1 cellular context compared by ENCODE assay signal in the genomic region with DNA sequence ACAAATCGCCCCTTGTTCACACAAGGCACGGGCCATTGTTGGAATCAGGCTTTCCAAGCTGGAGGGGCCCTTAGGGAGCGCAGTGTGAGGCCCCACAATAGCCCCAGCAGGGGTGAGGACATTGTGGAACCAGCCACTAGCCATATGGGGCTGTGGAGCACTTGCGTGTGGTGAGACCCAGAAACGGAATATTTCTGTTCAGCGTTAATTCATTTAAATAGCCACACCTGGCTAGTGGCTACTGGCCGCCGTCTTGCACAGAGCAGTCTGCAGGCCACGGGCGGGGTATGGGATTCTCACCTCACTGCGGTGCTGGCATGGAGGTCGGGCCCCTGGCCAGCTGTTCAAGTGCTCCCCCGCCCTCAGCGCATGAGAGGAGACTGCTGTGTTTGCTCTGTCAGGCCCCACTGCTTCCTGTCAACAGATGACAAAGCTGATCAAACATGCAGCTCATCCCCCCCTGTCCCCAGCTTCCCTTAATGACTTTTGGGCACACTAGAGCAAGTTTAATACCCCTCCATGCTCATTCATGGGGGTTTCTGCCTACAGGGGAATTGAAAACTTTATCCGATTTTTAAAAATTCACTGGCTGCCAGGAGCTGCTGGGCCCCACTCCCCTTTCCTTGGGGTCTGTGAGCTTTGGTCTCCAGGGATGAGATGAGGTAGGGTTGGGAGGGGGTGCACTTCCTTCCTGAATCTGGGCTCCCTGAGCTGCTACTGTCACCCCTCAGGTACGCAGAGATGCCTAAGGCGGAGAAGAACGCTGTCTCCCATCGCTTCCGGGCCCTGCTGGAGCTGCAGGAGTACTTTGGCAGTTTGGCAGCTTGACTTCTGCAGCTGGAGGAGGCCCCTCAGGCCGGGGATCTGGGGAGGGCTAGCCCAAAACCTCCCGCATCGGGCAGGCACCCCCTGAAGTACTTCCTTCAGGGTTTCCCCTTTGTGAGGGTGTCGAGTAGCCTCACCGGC.
TF ChIP-seq lines count a peak whose summit lies in the region.

No MANE protein-coding gene starts in this region.

TF ChIP-seq in HepG2, 621 proteins besides CTCF, POLR2A, EP300 and RAD21 (continues in another document):
- TF ChIP-seq, protein P1, sequence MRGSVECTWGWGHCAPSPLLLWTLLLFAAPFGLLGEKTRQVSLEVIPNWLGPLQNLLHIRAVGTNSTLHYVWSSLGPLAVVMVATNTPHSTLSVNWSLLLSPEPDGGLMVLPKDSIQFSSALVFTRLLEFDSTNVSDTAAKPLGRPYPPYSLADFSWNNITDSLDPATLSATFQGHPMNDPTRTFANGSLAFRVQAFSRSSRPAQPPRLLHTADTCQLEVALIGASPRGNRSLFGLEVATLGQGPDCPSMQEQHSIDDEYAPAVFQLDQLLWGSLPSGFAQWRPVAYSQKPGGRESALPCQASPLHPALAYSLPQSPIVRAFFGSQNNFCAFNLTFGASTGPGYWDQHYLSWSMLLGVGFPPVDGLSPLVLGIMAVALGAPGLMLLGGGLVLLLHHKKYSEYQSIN (CRISPR knock-in tag; IDR thresholded peaks at IDR 0.05; ENCODE audit: borderline replicate concordance) = no peak
- TF ChIP-seq CBX1 (IDR thresholded peaks at IDR 0.05; ENCODE audit: low read depth) (no peak), ZNF232 (CRISPR knock-in tag; IDR thresholded peaks at IDR 0.05; ENCODE audit: borderline replicate concordance) (peak; percentile 98), HOXA5 (CRISPR knock-in tag; IDR thresholded peaks at IDR 0.05) (peak; percentile 91), CHD4 (IDR thresholded peaks at IDR 0.05; ENCODE audit: borderline replicate concordance, low read length) (no peak), BRCA1 (CRISPR knock-in tag; IDR thresholded peaks at IDR 0.05) (no peak; the same call in none of the 2 replicates), ZNF101 (CRISPR knock-in tag; IDR thresholded peaks at IDR 0.05; ENCODE audit: borderline replicate concordance, low read depth) (no peak; the same call in 1 of the 2 replicates), SALL1 (CRISPR knock-in tag; IDR thresholded peaks at IDR 0.05) (peak; percentile 99), AGO1 (IDR thresholded peaks at IDR 0.05; ENCODE audit: low read depth, low read length, poor library complexity, severe bottlenecking) (no peak), ZNF460 (CRISPR knock-in tag; IDR thresholded peaks at IDR 0.05; ENCODE audit: borderline replicate concordance) (peak; percentile 20; the same call in 1 of the 2 replicates), ZNF367 (CRISPR knock-in tag; IDR thresholded peaks at IDR 0.05; ENCODE audit: borderline replicate concordance) (peak; percentile 87; the same call in 1 of the 2 replicates), DMAP1 (CRISPR knock-in tag; IDR thresholded peaks at IDR 0.05) (peak; percentile 91), DPF2 (CRISPR knock-in tag; IDR thresholded peaks at IDR 0.05; ENCODE audit: borderline replicate concordance, low read depth) (peak; percentile 100), SRSF9 (IDR thresholded peaks at IDR 0.05; ENCODE audit: borderline replicate concordance, insufficient read depth, low read depth, low read length, poor library complexity, severe bottlenecking) (no peak), XRCC5 (optimal IDR thresholded peaks at IDR 0.05; ENCODE audit: low read length) (peak; percentile 98), ZNF782 (CRISPR knock-in tag; IDR thresholded peaks at IDR 0.05; ENCODE audit: borderline replicate concordance) (peak; percentile 38; the same call in 1 of the 2 replicates), JUNB (CRISPR knock-in tag; IDR thresholded peaks at IDR 0.05; ENCODE audit: borderline replicate concordance) (peak; percentile 97; the same call in 1 of the 2 replicates), SNAPC2 (CRISPR knock-in tag; IDR thresholded peaks at IDR 0.05) (0 out of 2 replicates have a peak, but pooled peaks have one; percentile 23), ZNF768 (CRISPR knock-in tag; IDR thresholded peaks at IDR 0.05) (peak; percentile 68; the same call in 1 of the 2 replicates), POLR2G (IDR thresholded peaks at IDR 0.05; ENCODE audit: low read depth, low read length) (peak; percentile 58), ARID2 (CRISPR knock-in tag; IDR thresholded peaks at IDR 0.05; ENCODE audit: borderline replicate concordance) (no peak), STAG1 (CRISPR knock-in tag; IDR thresholded peaks at IDR 0.05) (peak; percentile 37), HNRNPH1 (optimal IDR thresholded peaks at IDR 0.05; ENCODE audit: low read depth, low read length) (peak; percentile 69), HDAC1 (CRISPR knock-in tag; IDR thresholded peaks at IDR 0.05) (peak; percentile 98), ZNF333 (CRISPR knock-in tag; IDR thresholded peaks at IDR 0.05; ENCODE audit: borderline replicate concordance) (no peak), ZNF382 (CRISPR knock-in tag; IDR thresholded peaks at IDR 0.05; ENCODE audit: borderline replicate concordance) (no peak), ATF7 (IDR thresholded peaks at IDR 0.05) (peak; percentile 62), ATF7 (CRISPR knock-in tag; IDR thresholded peaks at IDR 0.05) (peak; percentile 98), CREM (IDR thresholded peaks at IDR 0.05) (peak; percentile 89), CREM (CRISPR knock-in tag; IDR thresholded peaks at IDR 0.05) (no peak), SP140L (CRISPR knock-in tag; IDR thresholded peaks at IDR 0.05; ENCODE audit: borderline replicate concordance) (no peak; the same call in 1 of the 2 replicates), NRL (CRISPR knock-in tag; IDR thresholded peaks at IDR 0.05; ENCODE audit: borderline replicate concordance) (0 out of 2 replicates have a peak, but pooled peaks have one; percentile 48), HMG20A (CRISPR knock-in tag; IDR thresholded peaks at IDR 0.05; ENCODE audit: borderline replicate concordance) (peak; percentile 85; the same call in 1 of the 2 replicates), ZNF879 (CRISPR knock-in tag; IDR thresholded peaks at IDR 0.05) (no peak; the same call in 1 of the 2 replicates), PCBP2 (optimal IDR thresholded peaks at IDR 0.05; ENCODE audit: low read depth, low read length, poor library complexity, severe bottlenecking) (peak; percentile 32), DNMT3B (CRISPR knock-in tag; conservative IDR thresholded peaks at IDR 0.05) (peak; percentile 72), HOXD1 (CRISPR knock-in tag; IDR thresholded peaks at IDR 0.05) (peak; percentile 98), ZKSCAN5 (CRISPR knock-in tag; IDR thresholded peaks at IDR 0.05) (peak; percentile 90), ZNF430 (CRISPR knock-in tag; IDR thresholded peaks at IDR 0.05) (peak; percentile 99), ZMYM3 (CRISPR knock-in tag; IDR thresholded peaks at IDR 0.05) (peak; percentile 94)
- TF ChIP-seq, protein P2, sequence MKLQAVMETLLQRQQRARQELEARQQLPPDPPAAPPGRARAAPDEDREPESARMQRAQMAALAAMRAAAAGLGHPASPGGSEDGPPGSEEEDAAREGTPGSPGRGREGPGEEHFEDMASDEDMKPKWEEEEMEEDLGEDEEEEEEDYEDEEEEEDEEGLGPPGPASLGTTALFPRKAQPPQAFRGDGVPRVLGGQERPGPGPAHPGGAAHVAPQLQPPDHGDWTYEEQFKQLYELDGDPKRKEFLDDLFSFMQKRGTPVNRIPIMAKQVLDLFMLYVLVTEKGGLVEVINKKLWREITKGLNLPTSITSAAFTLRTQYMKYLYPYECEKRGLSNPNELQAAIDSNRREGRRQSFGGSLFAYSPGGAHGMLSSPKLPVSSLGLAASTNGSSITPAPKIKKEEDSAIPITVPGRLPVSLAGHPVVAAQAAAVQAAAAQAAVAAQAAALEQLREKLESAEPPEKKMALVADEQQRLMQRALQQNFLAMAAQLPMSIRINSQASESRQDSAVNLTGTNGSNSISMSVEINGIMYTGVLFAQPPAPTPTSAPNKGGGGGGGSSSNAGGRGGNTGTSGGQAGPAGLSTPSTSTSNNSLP (IDR thresholded peaks at IDR 0.05; ENCODE audit: low read depth, low read length) = peak; percentile 91
- TF ChIP-seq, protein P3, sequence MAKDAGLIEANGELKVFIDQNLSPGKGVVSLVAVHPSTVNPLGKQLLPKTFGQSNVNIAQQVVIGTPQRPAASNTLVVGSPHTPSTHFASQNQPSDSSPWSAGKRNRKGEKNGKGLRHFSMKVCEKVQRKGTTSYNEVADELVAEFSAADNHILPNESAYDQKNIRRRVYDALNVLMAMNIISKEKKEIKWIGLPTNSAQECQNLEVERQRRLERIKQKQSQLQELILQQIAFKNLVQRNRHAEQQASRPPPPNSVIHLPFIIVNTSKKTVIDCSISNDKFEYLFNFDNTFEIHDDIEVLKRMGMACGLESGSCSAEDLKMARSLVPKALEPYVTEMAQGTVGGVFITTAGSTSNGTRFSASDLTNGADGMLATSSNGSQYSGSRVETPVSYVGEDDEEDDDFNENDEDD (CRISPR knock-in tag; IDR thresholded peaks at IDR 0.05; ENCODE audit: borderline replicate concordance) = peak; percentile 84; the same call in 1 of the 2 replicates
- TF ChIP-seq, protein P4, sequence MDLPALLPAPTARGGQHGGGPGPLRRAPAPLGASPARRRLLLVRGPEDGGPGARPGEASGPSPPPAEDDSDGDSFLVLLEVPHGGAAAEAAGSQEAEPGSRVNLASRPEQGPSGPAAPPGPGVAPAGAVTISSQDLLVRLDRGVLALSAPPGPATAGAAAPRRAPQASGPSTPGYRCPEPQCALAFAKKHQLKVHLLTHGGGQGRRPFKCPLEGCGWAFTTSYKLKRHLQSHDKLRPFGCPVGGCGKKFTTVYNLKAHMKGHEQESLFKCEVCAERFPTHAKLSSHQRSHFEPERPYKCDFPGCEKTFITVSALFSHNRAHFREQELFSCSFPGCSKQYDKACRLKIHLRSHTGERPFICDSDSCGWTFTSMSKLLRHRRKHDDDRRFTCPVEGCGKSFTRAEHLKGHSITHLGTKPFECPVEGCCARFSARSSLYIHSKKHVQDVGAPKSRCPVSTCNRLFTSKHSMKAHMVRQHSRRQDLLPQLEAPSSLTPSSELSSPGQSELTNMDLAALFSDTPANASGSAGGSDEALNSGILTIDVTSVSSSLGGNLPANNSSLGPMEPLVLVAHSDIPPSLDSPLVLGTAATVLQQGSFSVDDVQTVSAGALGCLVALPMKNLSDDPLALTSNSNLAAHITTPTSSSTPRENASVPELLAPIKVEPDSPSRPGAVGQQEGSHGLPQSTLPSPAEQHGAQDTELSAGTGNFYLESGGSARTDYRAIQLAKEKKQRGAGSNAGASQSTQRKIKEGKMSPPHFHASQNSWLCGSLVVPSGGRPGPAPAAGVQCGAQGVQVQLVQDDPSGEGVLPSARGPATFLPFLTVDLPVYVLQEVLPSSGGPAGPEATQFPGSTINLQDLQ (CRISPR knock-in tag; IDR thresholded peaks at IDR 0.05) = no peak
- TF ChIP-seq, protein P5, sequence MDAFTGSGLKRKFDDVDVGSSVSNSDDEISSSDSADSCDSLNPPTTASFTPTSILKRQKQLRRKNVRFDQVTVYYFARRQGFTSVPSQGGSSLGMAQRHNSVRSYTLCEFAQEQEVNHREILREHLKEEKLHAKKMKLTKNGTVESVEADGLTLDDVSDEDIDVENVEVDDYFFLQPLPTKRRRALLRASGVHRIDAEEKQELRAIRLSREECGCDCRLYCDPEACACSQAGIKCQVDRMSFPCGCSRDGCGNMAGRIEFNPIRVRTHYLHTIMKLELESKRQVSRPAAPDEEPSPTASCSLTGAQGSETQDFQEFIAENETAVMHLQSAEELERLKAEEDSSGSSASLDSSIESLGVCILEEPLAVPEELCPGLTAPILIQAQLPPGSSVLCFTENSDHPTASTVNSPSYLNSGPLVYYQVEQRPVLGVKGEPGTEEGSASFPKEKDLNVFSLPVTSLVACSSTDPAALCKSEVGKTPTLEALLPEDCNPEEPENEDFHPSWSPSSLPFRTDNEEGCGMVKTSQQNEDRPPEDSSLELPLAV (CRISPR knock-in tag; conservative IDR thresholded peaks at IDR 0.05; ENCODE audit: low read depth) = no peak
- TF ChIP-seq, protein P6, sequence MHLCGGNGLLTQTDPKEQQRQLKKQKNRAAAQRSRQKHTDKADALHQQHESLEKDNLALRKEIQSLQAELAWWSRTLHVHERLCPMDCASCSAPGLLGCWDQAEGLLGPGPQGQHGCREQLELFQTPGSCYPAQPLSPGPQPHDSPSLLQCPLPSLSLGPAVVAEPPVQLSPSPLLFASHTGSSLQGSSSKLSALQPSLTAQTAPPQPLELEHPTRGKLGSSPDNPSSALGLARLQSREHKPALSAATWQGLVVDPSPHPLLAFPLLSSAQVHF (CRISPR knock-in tag; IDR thresholded peaks at IDR 0.05) = 0 out of 2 replicates have a peak, but pooled peaks have one; percentile 74
- TF ChIP-seq, protein P7, sequence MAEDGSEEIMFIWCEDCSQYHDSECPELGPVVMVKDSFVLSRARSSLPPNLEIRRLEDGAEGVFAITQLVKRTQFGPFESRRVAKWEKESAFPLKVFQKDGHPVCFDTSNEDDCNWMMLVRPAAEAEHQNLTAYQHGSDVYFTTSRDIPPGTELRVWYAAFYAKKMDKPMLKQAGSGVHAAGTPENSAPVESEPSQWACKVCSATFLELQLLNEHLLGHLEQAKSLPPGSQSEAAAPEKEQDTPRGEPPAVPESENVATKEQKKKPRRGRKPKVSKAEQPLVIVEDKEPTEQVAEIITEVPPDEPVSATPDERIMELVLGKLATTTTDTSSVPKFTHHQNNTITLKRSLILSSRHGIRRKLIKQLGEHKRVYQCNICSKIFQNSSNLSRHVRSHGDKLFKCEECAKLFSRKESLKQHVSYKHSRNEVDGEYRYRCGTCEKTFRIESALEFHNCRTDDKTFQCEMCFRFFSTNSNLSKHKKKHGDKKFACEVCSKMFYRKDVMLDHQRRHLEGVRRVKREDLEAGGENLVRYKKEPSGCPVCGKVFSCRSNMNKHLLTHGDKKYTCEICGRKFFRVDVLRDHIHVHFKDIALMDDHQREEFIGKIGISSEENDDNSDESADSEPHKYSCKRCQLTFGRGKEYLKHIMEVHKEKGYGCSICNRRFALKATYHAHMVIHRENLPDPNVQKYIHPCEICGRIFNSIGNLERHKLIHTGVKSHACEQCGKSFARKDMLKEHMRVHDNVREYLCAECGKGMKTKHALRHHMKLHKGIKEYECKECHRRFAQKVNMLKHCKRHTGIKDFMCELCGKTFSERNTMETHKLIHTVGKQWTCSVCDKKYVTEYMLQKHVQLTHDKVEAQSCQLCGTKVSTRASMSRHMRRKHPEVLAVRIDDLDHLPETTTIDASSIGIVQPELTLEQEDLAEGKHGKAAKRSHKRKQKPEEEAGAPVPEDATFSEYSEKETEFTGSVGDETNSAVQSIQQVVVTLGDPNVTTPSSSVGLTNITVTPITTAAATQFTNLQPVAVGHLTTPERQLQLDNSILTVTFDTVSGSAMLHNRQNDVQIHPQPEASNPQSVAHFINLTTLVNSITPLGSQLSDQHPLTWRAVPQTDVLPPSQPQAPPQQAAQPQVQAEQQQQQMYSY (CRISPR knock-in tag; IDR thresholded peaks at IDR 0.05) = no peak
- TF ChIP-seq, protein P8, sequence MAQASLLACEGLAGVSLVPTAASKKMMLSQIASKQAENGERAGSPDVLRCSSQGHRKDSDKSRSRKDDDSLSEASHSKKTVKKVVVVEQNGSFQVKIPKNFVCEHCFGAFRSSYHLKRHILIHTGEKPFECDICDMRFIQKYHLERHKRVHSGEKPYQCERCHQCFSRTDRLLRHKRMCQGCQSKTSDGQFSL (CRISPR knock-in tag; IDR thresholded peaks at IDR 0.05) = peak; percentile 93
- TF ChIP-seq, protein P9, sequence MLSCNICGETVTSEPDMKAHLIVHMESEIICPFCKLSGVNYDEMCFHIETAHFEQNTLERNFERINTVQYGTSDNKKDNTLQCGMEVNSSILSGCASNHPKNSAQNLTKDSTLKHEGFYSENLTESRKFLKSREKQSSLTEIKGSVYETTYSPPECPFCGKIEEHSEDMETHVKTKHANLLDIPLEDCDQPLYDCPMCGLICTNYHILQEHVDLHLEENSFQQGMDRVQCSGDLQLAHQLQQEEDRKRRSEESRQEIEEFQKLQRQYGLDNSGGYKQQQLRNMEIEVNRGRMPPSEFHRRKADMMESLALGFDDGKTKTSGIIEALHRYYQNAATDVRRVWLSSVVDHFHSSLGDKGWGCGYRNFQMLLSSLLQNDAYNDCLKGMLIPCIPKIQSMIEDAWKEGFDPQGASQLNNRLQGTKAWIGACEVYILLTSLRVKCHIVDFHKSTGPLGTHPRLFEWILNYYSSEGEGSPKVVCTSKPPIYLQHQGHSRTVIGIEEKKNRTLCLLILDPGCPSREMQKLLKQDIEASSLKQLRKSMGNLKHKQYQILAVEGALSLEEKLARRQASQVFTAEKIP (CRISPR knock-in tag; IDR thresholded peaks at IDR 0.05; ENCODE audit: borderline replicate concordance) = no peak
